Comparison of ENCODE assay signal across 12 cellular contexts in genomic region chr11:61359541-61359940, GRCh38. TPM values are rescaled to one million over a fixed set of nuclear protein-coding genes. Genes with fewer than 3 reads are reported as not detected.
A peak's percentile ranks its signal among the peaks of the same experiment; 100 is the strongest.
DNase-seq lines count a peak whose midpoint lies in the region; ATAC-seq and TF ChIP-seq lines count a peak whose summit lies in the region.
"Had no signal": no experiment of that assay in that cellular context is flagged by ENCODE, and none has a peak within 500 bp of the region (broad histone marks: within the 10 kb centered on the region; RNA-seq: fewer than 3 reads in every experiment).

No MANE protein-coding gene starts in this region.

- peaks cover 48% of the 10 kb centered on the region for H3K79me2 ChIP-seq in osteoblast (ENCODE audit: insufficient read depth, low read length)

- H3K27ac ChIP-seq in osteoblast (ENCODE audit: low read depth, low read length) (no peak overlapping the region), lower lobe of right lung (no peak overlapping the region)
- H3K27ac ChIP-seq: coronary artery had no signal

- H3K4me1 ChIP-seq in osteoblast (ENCODE audit: insufficient read depth, low read length): peaks cover 29% of the 10 kb centered on the region
- peaks cover 54% of the 10 kb centered on the region for H3K4me1 ChIP-seq in lower lobe of right lung

- H3K27me3 ChIP-seq in osteoblast (ENCODE audit: insufficient read depth, low read length) (no peaks in the 10 kb centered on the region), lower lobe of right lung (ENCODE audit: low read depth) (no peaks in the 10 kb centered on the region)

- H3K9me3 Mint-ChIP-seq in activated naive CD8-positive, alpha-beta T cell treated with anti-CD3 and anti-CD28 coated beads, Interleukin-2, amount 10 ng/mL, durations not matched to agents 7 days and 5 days: no peaks in the 10 kb centered on the region

- H4K20me1 ChIP-seq in osteoblast (ENCODE audit: insufficient read depth, low read length): peaks cover 3% of the 10 kb centered on the region

- POLR2A ChIA-PET in activated naive CD8-positive, alpha-beta T cell treated with anti-CD3 and anti-CD28 coated beads, Interleukin-2, amount 10 ng/mL, durations not matched to agents 7 days and 5 days (lab: Charles Lee): no interaction called here

- H3K27ac Mint-ChIP-seq in activated naive CD8-positive, alpha-beta T cell treated with anti-CD3 and anti-CD28 coated beads, Interleukin-2, amount 10 ng/mL, durations not matched to agents 7 days and 5 days: peak overlapping the region; percentile 12

- peaks cover 6% of the 10 kb centered on the region for H3K36me3 Mint-ChIP-seq in activated naive CD8-positive, alpha-beta T cell treated with anti-CD3 and anti-CD28 coated beads, Interleukin-2, amount 10 ng/mL, durations not matched to agents 7 days and 5 days

- no peaks in the 10 kb centered on the region for H3K27me3 Mint-ChIP-seq in activated naive CD8-positive, alpha-beta T cell treated with anti-CD3 and anti-CD28 coated beads, Interleukin-2, amount 10 ng/mL, durations not matched to agents 7 days and 5 days

- no peak for ATAC-seq in activated naive CD8-positive, alpha-beta T cell treated with anti-CD3 and anti-CD28 coated beads, Interleukin-2, amount 10 ng/mL, durations not matched to agents 7 days and 5 days (ENCODE audit: low read depth)
- no peak for ATAC-seq in lower lobe of right lung

- no peak overlapping the region for H3K4me3 Mint-ChIP-seq in activated naive CD8-positive, alpha-beta T cell treated with anti-CD3 and anti-CD28 coated beads, Interleukin-2, amount 10 ng/mL, durations not matched to agents 7 days and 5 days

- H3K9me3 ChIP-seq in osteoblast (ENCODE audit: low read depth, low read length): no peaks in the 10 kb centered on the region
- H3K9me3 ChIP-seq in lower lobe of right lung: no peaks in the 10 kb centered on the region
- H3K9me3 ChIP-seq: HAP-1 had no signal

- H3K4me1 Mint-ChIP-seq in activated naive CD8-positive, alpha-beta T cell treated with anti-CD3 and anti-CD28 coated beads, Interleukin-2, amount 10 ng/mL, durations not matched to agents 7 days and 5 days: peaks cover 34% of the 10 kb centered on the region

- peak overlapping the region; percentile 63 for H3K4me2 ChIP-seq in osteoblast (ENCODE audit: insufficient read depth, low read length)

- TF ChIP-seq CTCF in osteoblast (IDR thresholded peaks at IDR 0.05; ENCODE audit: extremely low read depth, low read depth, low read length) (no peak), lower lobe of right lung (IDR thresholded peaks at IDR 0.05) (no peak)

- H3K4me3 ChIP-seq in osteoblast (ENCODE audit: insufficient read depth, low read length): no peak overlapping the region
- H3K4me3 ChIP-seq in lower lobe of right lung: no peak overlapping the region
- H3K4me3 ChIP-seq: coronary artery, HAP-1 had no signal

- peaks cover 26% of the 10 kb centered on the region for H3K36me3 ChIP-seq in osteoblast (ENCODE audit: insufficient read depth, low read length)
- H3K36me3 ChIP-seq in lower lobe of right lung: peaks cover 11% of the 10 kb centered on the region

- intact Hi-C loops in lower lobe of right lung (cut with DNase I): no loop called here

- no peak overlapping the region for H2AFZ ChIP-seq in osteoblast (ENCODE audit: low read length)

- DNase-seq in GF-D8 (lab: John Stamatoyannopoulos, UW): peak; percentile 26
- DNase-seq in MV-4-11 (lab: John Stamatoyannopoulos, UW): peak; percentile 13
- DNase-seq in activated naive CD8-positive, alpha-beta T cell treated with anti-CD3 and anti-CD28 coated beads, Interleukin-2, amount 10 ng/mL, durations not matched to agents 7 days and 5 days: no peak
- no peak for DNase-seq in osteoblast (ENCODE audit: insufficient read length, low spot score, missing footprints)
- no peak for DNase-seq in lower lobe of right lung
- no peak for DNase-seq in cerebellum (ENCODE audit: low spot score)
- no peak for DNase-seq in AG08396 (ENCODE audit: low spot score)
- DNase-seq: DMS 273 treated with DMSO at 0.1 percent for 48 hours; NCI-H2171 treated with DMSO at 0.1 percent for 48 hours; stimulated activated CD4-positive, alpha-beta T cell treated with anti-CD3 and anti-CD28 coated beads, Interleukin-2, amount 100 ng/mL, for 48 hours had no signal

RNA-seq across cellular contexts. Expression of gene CYB561A3, which starts 2.1 kb away (rescaled TPM):
- 10 to 100 TPM; 43.6 to 44.7 TPM for total RNA-seq in activated naive CD8-positive, alpha-beta T cell treated with anti-CD3 and anti-CD28 coated beads, Interleukin-2, amount 10 ng/mL, durations not matched to agents 7 days and 5 days
- total RNA-seq in osteoblast (149 and 151 TPM in 2 replicates), lower lobe of right lung (47.2 TPM), cerebellum (15.2 TPM)

RNA-seq across cellular contexts. Expression of gene TMEM138, which starts 2.6 kb away (rescaled TPM):
- 10 to 100 TPM; 53.4 to 57.7 TPM for total RNA-seq in activated naive CD8-positive, alpha-beta T cell treated with anti-CD3 and anti-CD28 coated beads, Interleukin-2, amount 10 ng/mL, durations not matched to agents 7 days and 5 days
- total RNA-seq in osteoblast (41.3 and 48.3 TPM in 2 replicates), lower lobe of right lung (38.9 TPM), cerebellum (30.0 TPM)

RNA-seq across cellular contexts. Expression of gene TKFC, which starts 26.5 kb away (rescaled TPM):
- 10 to 100 TPM; 31.5 to 34.3 TPM for total RNA-seq in activated naive CD8-positive, alpha-beta T cell treated with anti-CD3 and anti-CD28 coated beads, Interleukin-2, amount 10 ng/mL, durations not matched to agents 7 days and 5 days
- total RNA-seq in osteoblast: 21.8 and 30.0 TPM in 2 replicates
- total RNA-seq in lower lobe of right lung: 35.0 TPM
- total RNA-seq in cerebellum: 13.2 TPM

RNA-seq across cellular contexts. Expression of gene DDB1, which starts 26.6 kb away (rescaled TPM):
- total RNA-seq in activated naive CD8-positive, alpha-beta T cell treated with anti-CD3 and anti-CD28 coated beads, Interleukin-2, amount 10 ng/mL, durations not matched to agents 7 days and 5 days: 100 to 1,000 TPM; 168 to 181 TPM
- total RNA-seq in osteoblast (330 and 331 TPM in 2 replicates), lower lobe of right lung (122 TPM), cerebellum (137 TPM)

RNA-seq across cellular contexts. Expression of gene TMEM216, which starts 32.8 kb away (rescaled TPM):
- 10 to 100 TPM; 10.5 to 11.1 TPM for total RNA-seq in activated naive CD8-positive, alpha-beta T cell treated with anti-CD3 and anti-CD28 coated beads, Interleukin-2, amount 10 ng/mL, durations not matched to agents 7 days and 5 days
- total RNA-seq in osteoblast (5.8 and 8.3 TPM in 2 replicates), lower lobe of right lung (11.9 TPM), cerebellum (11.8 TPM)

Comparison
In these comparisons a context has a peak if more than half of its experiments do, and no peak if none do; other contexts are left out.
1. DNase-seq: peak in GF-D8 (single experiment) and MV-4-11 (single experiment); none in activated naive CD8-positive, alpha-beta T cell treated with anti-CD3 and anti-CD28 coated beads, Interleukin-2, amount 10 ng/mL, durations not matched to agents 7 days and 5 days (single experiment), osteoblast (single experiment), lower lobe of right lung (single experiment), cerebellum (single experiment) and AG08396 (single experiment).